In the genomic region with DNA sequence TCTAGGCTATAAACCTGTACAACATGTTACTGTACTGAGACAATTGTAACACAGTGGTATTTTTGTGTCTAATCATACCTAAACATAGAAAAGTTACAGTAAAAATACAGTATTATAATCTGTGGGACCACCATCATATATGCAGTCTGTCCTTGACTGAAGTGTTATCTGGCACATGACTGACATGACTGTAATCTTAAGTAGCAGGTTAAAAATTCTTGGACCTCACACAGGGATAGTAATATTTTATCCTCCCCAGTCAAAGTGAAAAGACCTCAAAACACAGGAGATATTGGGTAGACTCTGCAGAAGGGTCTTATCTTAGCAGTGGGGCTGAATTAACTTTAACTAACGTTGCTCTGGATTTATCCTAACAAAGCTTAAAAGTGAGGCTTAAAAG, we compare ENCODE assay signal across 27 cellular contexts.
"Had no signal": no experiment of that assay in that cellular context is flagged by ENCODE, and none has a peak within 500 bp of the region (broad histone marks: within the 10 kb centered on the region; RNA-seq: fewer than 3 reads in every experiment).

No MANE protein-coding gene starts in this region.

- H3K4me3 Mint-ChIP-seq: dendritic cell treated with granulocyte-macrophage colony-stimulating factor and Interleukin-4, amounts not matched to agents 40 ng/mL and 50 ng/mL, for 4 days; effector memory CD8-positive, alpha-beta T cell; endodermal cell had no signal

- ATAC-seq: effector memory CD8-positive, alpha-beta T cell; esophagus mucosa; foreskin keratinocyte; gastrocnemius medialis; gastroesophageal sphincter; heart left ventricle; heart right ventricle had no signal

- H3K36me3 ChIP-seq: colonic mucosa, esophagus muscularis mucosa, esophagus squamous epithelium, gastrocnemius medialis, gastroesophageal sphincter, heart left ventricle, heart right ventricle had no signal

- H3K4me1 ChIP-seq: colonic mucosa had no signal

- DNase-seq: colonic mucosa; cortex of kidney; dermis blood vessel endothelial cell; dorsolateral prefrontal cortex; effector CD4-positive, alpha-beta T cell; effector CD8-positive, alpha-beta T cell; effector memory CD4-positive, alpha-beta T cell; effector memory CD8-positive, alpha-beta T cell; endodermal cell; esophagus squamous epithelium; foreskin fibroblast; foreskin keratinocyte; foreskin melanocyte; gastrocnemius medialis; glutamatergic neuron; head of caudate nucleus; heart left ventricle; heart right ventricle had no signal

- FAIRE-seq: colon, endometrium, endothelial cell of umbilical vein had no signal

- H3K9me3 Mint-ChIP-seq: dendritic cell treated with granulocyte-macrophage colony-stimulating factor and Interleukin-4, amounts not matched to agents 40 ng/mL and 50 ng/mL, for 4 days; endodermal cell had no signal

- H3K27ac ChIP-seq: colonic mucosa, coronary artery, dorsolateral prefrontal cortex, epithelial cell of prostate, esophagus muscularis mucosa, esophagus squamous epithelium, foreskin keratinocyte, gastrocnemius medialis, gastroesophageal sphincter, heart left ventricle, heart right ventricle had no signal

- H3K4me3 ChIP-seq: colonic mucosa, coronary artery, dorsolateral prefrontal cortex, esophagus muscularis mucosa, esophagus squamous epithelium, gastrocnemius medialis, gastroesophageal sphincter, heart left ventricle, heart right ventricle had no signal

- H3K9me3 ChIP-seq: colonic mucosa, esophagus muscularis mucosa, esophagus squamous epithelium, gastrocnemius medialis, gastroesophageal sphincter, heart left ventricle, heart right ventricle had no signal

- H3K27me3 ChIP-seq: colonic mucosa, gastrocnemius medialis had no signal

- H3K27ac Mint-ChIP-seq: dendritic cell treated with granulocyte-macrophage colony-stimulating factor and Interleukin-4, amounts not matched to agents 40 ng/mL and 50 ng/mL, for 4 days; effector memory CD8-positive, alpha-beta T cell; endodermal cell had no signal
